In genomic region chr20:49697071-49697470, GRCh38 we compare ENCODE assay signal across 1 cellular context.
TF ChIP-seq lines count a peak whose summit lies in the region.

No MANE protein-coding gene starts in this region.

TF ChIP-seq in neural cell, 6 proteins besides CTCF, POLR2A, EP300 and RAD21:
- TF ChIP-seq REST (IDR thresholded peaks at IDR 0.05; ENCODE audit: borderline replicate concordance), result no peak
- TF ChIP-seq MXI1 (conservative IDR thresholded peaks at IDR 0.05; ENCODE audit: poor library complexity, severe bottlenecking), result no peak
- no peak for TF ChIP-seq POLR2AphosphoS5 (IDR thresholded peaks at IDR 0.05)
- TF ChIP-seq TAF1 (IDR thresholded peaks at IDR 0.05; ENCODE audit: low read depth), result no peak
- no peak for TF ChIP-seq EZH2 (IDR thresholded peaks at IDR 0.05; ENCODE audit: borderline replicate concordance, insufficient read depth, low read length, poor library complexity, severe bottlenecking)
- no peak for TF ChIP-seq SMC3 (conservative IDR thresholded peaks at IDR 0.05; ENCODE audit: poor library complexity)
